Comparison of ENCODE assay signal across 1 cellular context in genomic region chr10:31134303-31134928, GRCh38.
TF ChIP-seq lines count a peak whose summit lies in the region.

No MANE protein-coding gene starts in this region.

TF ChIP-seq in IMR-90, 13 proteins besides CTCF, POLR2A, EP300 and RAD21 (continued from another document):
- TF ChIP-seq ELK1 (IDR thresholded peaks at IDR 0.05; ENCODE audit: borderline replicate concordance, low read depth, low read length) (no peak), FOS (IDR thresholded peaks at IDR 0.05; ENCODE audit: low read depth, low read length) (peak; percentile 67), CHD1 (IDR thresholded peaks at IDR 0.05; ENCODE audit: low read depth, low read length) (0 out of 2 replicates have a peak, but pooled peaks have one; percentile 53), MAFK (IDR thresholded peaks at IDR 0.05; ENCODE audit: low read depth, low read length) (peak; percentile 11; the same call in 1 of the 2 replicates), CEBPB (IDR thresholded peaks at IDR 0.05; ENCODE audit: low read depth, low read length) (0 out of 2 replicates have a peak, but pooled peaks have one; percentile 24), BHLHE40 (IDR thresholded peaks at IDR 0.05; ENCODE audit: low read depth, low read length) (peak; percentile 60), MAZ (IDR thresholded peaks at IDR 0.05; ENCODE audit: borderline replicate concordance, low read depth, low read length) (no peak; the same call in 1 of the 2 replicates)
